Comparison of ENCODE assay signal across 19 cellular contexts in the genomic region with DNA sequence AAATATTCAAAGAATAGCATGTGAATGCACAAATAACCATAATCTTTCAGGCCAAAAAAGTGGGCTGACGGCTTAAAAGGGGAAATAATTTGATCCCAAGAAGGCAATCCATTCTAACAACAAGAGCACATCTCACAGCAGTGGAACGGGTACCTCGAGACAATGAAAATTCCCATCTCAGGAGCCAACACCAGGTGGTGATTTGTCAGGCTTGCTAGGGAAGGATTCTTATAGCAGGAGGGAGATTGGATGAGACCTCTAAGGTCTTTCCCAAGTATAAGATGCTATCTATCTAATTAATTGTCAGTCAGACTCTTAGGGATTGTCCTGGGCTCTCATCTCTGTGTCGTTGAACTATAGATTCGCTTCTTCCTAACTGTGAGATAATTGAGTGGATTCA.
DNase-seq lines count a peak whose midpoint lies in the region; ATAC-seq and TF ChIP-seq lines count a peak whose summit lies in the region.
"Had no signal": no experiment of that assay in that cellular context is flagged by ENCODE, and none has a peak within 500 bp of the region (broad histone marks: within the 10 kb centered on the region; RNA-seq: fewer than 3 reads in every experiment).

No MANE protein-coding gene starts in this region.

- no peak for TF ChIP-seq POLR2A in stomach (IDR thresholded peaks at IDR 0.05)

- no peaks in the 10 kb centered on the region for H3K27me3 Mint-ChIP-seq in activated naive CD4-positive, alpha-beta T cell treated with anti-CD3 and anti-CD28 coated beads for 36 hours (ENCODE audit: low read depth)
- no peaks in the 10 kb centered on the region for H3K27me3 Mint-ChIP-seq in T-cell

- no peak for ATAC-seq in T-cell (replicated peaks in 1 of 4)

- H3K4me1 Mint-ChIP-seq in activated naive CD4-positive, alpha-beta T cell treated with anti-CD3 and anti-CD28 coated beads for 36 hours (ENCODE audit: low read depth) = peaks cover 75% of the 10 kb centered on the region
- H3K4me1 Mint-ChIP-seq in T-cell = peaks cover 90 to 97% (median 95%) of the 10 kb centered on the region in 3 donors

- H3K27ac ChIP-seq in effector memory CD4-positive, alpha-beta T cell (ENCODE audit: insufficient read depth, low read length, poor library complexity, severe bottlenecking) = peak overlapping the region; percentile 98
- peak overlapping the region in 3 of 5 donors; percentile 4 to 21 (median 19) for H3K27ac ChIP-seq in stomach
- H3K27ac ChIP-seq: adrenal gland, cardiac muscle cell, lower lobe of right lung, parathyroid adenoma, sigmoid colon, uterus had no signal

- 94 to 95% (median 95%) methylated on average over 5 of the region's 5 CpGs for WGBS in stomach, 5 donors

- intact Hi-C loops in activated naive CD4-positive, alpha-beta T cell treated with anti-CD3 and anti-CD28 coated beads for 36 hours (cut with micrococcal nuclease) = loop anchor here (5.0 kb wide), 1 partner anchor 429 kb away; no protein-coding TSS in a partner anchor
- intact Hi-C loops in stomach (cut with DNase I; ENCODE audit: low total_unique reads) = no loop called here

- H3K27me3 ChIP-seq in effector memory CD4-positive, alpha-beta T cell (replicated peaks; ENCODE audit: control insufficient read depth, insufficient read depth, low read length, poor library complexity, severe bottlenecking) = no peaks in the 10 kb centered on the region
- H3K27me3 ChIP-seq in stomach (no peaks in the 10 kb centered on the region), HAP-1 (ENCODE audit: low read depth) (peaks cover 8% of the 10 kb centered on the region; the same call in 1 of the 2 replicates)
- H3K27me3 ChIP-seq: adrenal gland, sigmoid colon, uterus had no signal

- DNase-seq in activated naive CD4-positive, alpha-beta T cell treated with anti-CD3 and anti-CD28 coated beads for 36 hours = no peak
- DNase-seq in activated naive CD4-positive, alpha-beta T cell (lab: John Stamatoyannopoulos, UW) = no peak
- DNase-seq in T-cell = no peak
- no peak for DNase-seq in effector memory CD4-positive, alpha-beta T cell
- no peak for DNase-seq in stomach
- DNase-seq in NCI-H2029 (lab: John Stamatoyannopoulos, UW) = no peak
- DNase-seq in NCI-H524 (lab: John Stamatoyannopoulos, UW) = no peak
- DNase-seq in HAP-1 (ENCODE audit: low spot score in 2 of 2) = no peak
- DNase-seq: adrenal gland; GOT3; lower lobe of right lung; NCI-H1694; NCI-H345; RPMI8226; sigmoid colon; stimulated activated CD4-positive, alpha-beta T cell treated with anti-CD3 and anti-CD28 coated beads, Interleukin-2, amount 100 ng/mL, for 24 hours; uterus had no signal

- no peaks in the 10 kb centered on the region for H3K9me3 ChIP-seq in effector memory CD4-positive, alpha-beta T cell (ENCODE audit: control insufficient read depth, low read length)
- H3K9me3 ChIP-seq in stomach (no peaks in the 10 kb centered on the region), HAP-1 (no peaks in the 10 kb centered on the region)
- H3K9me3 ChIP-seq: adrenal gland, lower lobe of right lung, sigmoid colon, uterus had no signal

- CTCF ChIA-PET in activated naive CD4-positive, alpha-beta T cell treated with anti-CD3 and anti-CD28 coated beads for 36 hours (lab: Charles Lee) = interaction anchor here (0.7 to 6.9 kb wide), 6 partner anchors 13 to 326 kb away, joined by 3 to 35 read pairs (median 6); no protein-coding TSS in a partner anchor
- CTCF ChIA-PET in T-cell (lab: Charles Lee) = interaction anchor here (0.7 to 4.1 kb wide), 17 partner anchors 8 to 527 kb away, joined by 3 to 40 read pairs (median 4); no protein-coding TSS in a partner anchor

- no peak overlapping the region for H3K4me3 Mint-ChIP-seq in activated naive CD4-positive, alpha-beta T cell treated with anti-CD3 and anti-CD28 coated beads for 36 hours
- H3K4me3 Mint-ChIP-seq in T-cell = peak overlapping the region in 2 of 3 donors; percentile 60 to 83

- no peak for TF ChIP-seq CTCF in stomach (IDR thresholded peaks at IDR 0.05)

- peaks cover 2% of the 10 kb centered on the region for H3K36me3 Mint-ChIP-seq in activated naive CD4-positive, alpha-beta T cell treated with anti-CD3 and anti-CD28 coated beads for 36 hours (ENCODE audit: low read depth)
- no peaks in the 10 kb centered on the region for H3K36me3 Mint-ChIP-seq in T-cell

- H3K27ac Mint-ChIP-seq in activated naive CD4-positive, alpha-beta T cell treated with anti-CD3 and anti-CD28 coated beads for 36 hours = peak overlapping the region; percentile 93
- peak overlapping the region; percentile 98 for H3K27ac Mint-ChIP-seq in T-cell

- no peak for TF ChIP-seq EP300 in stomach (IDR thresholded peaks at IDR 0.05)

- H3K4me3 ChIP-seq in effector memory CD4-positive, alpha-beta T cell (ENCODE audit: insufficient read depth, low read depth, low read length, poor library complexity, severe bottlenecking) = no peak overlapping the region
- no peak overlapping the region for H3K4me3 ChIP-seq in stomach
- H3K4me3 ChIP-seq in HAP-1 = no peak overlapping the region
- H3K4me3 ChIP-seq: adrenal gland, cardiac muscle cell, lower lobe of right lung, sigmoid colon, uterus had no signal

- H3K36me3 ChIP-seq in effector memory CD4-positive, alpha-beta T cell (ENCODE audit: control insufficient read depth, insufficient read depth, low read length) = no peaks in the 10 kb centered on the region
- H3K36me3 ChIP-seq in stomach = no peaks in the 10 kb centered on the region
- no peaks in the 10 kb centered on the region for H3K36me3 ChIP-seq in HAP-1 (replicated peaks)
- H3K36me3 ChIP-seq: adrenal gland, cardiac muscle cell, lower lobe of right lung, sigmoid colon, uterus had no signal

- in situ Hi-C loops in HAP-1 (cut with MboI; ENCODE audit: low sequenced_read_pairs) = no loop called here

- H3K4me1 ChIP-seq in effector memory CD4-positive, alpha-beta T cell (ENCODE audit: control insufficient read depth, insufficient read depth, low read length, poor library complexity, severe bottlenecking) = peaks cover 79% of the 10 kb centered on the region
- peaks cover 0 to 4% (median under 1%) of the 10 kb centered on the region in 4 donors for H3K4me1 ChIP-seq in stomach
- H3K4me1 ChIP-seq in HAP-1 = no peaks in the 10 kb centered on the region
- H3K4me1 ChIP-seq: adrenal gland, parathyroid adenoma, uterus had no signal

- POLR2A ChIA-PET in T-cell (lab: Charles Lee) = interaction anchor here (0.5 to 4.5 kb wide), 24 partner anchors 12 to 545 kb away, joined by 3 to 52 read pairs (median 6); no protein-coding TSS in a partner anchor

- H3K9me3 Mint-ChIP-seq in activated naive CD4-positive, alpha-beta T cell treated with anti-CD3 and anti-CD28 coated beads for 36 hours = no peaks in the 10 kb centered on the region
- H3K9me3 Mint-ChIP-seq in T-cell = no peaks in the 10 kb centered on the region
